Comparison of ENCODE assay signal across 1 cellular context in the genomic region with DNA sequence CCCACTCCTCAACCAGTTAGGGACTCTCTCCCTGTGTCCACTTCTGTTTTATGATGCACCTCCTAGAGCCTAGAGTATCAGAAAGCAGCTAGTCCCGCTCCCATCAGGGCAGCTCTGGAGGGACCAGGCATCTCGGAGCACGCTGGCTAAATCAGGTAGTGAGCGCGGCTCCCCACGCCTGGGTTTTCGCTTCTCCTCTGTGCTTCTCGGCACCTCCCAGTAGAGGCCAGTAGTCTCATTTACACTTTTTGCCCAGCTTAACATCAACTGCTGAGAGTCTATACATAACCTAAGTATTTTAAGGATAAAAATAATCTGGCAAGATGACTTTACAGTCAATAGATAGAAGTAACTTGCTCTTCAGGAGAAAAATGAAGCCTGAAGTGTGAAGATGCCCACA.
TF ChIP-seq lines count a peak whose summit lies in the region.

No MANE protein-coding gene starts in this region.

TF ChIP-seq in GM23338, 12 proteins besides CTCF, POLR2A, EP300 and RAD21 (continued from another document):
- no peak for TF ChIP-seq EZH2 (IDR thresholded peaks at IDR 0.05; ENCODE audit: low read depth, unreplicated experiment)
TF ChIP-seq in GM23338: peak in this region for 0.
